22 cellular contexts compared by ENCODE assay signal in the genomic region with DNA sequence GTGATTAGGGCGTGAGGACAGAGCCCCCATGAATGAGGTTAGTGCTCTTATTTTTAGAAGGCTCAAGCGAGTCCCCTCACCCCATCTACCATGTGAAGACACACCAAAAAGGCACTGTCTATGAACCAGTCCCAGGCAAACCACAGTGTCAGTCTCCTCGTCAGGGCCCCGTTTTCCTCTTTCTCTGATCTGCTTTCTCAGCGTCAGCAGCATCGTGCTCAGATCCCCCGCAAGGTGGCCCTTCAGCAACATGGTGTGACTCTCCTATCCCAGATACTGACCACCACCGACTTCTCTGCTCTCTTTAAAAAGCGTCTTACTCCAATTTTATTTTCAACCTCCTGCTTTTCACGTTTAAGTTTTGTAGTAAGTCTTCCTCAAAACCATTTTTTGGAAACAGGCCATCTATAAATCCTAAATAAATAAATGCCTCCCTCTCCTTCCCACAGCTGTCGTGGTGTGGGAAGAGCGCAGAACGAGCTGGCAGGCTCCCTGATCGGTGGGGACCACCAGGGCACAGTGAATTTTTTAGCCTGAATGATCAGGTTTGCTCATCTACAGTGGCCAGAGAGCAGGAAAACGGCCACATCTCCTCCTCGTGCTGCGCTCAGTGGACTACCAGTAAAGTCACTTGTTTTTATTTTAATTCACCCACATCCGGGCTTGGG.
"Had no signal": no experiment of that assay in that cellular context is flagged by ENCODE, and none has a peak within 500 bp of the region (broad histone marks: within the 10 kb centered on the region; RNA-seq: fewer than 3 reads in every experiment).

No MANE protein-coding gene starts in this region.

- H3K4me3 ChIP-seq: coronary artery, esophagus squamous epithelium, heart left ventricle, left lung, ovary, psoas muscle, right atrium auricular region, thyroid gland, upper lobe of right lung had no signal

- ATAC-seq: activated CD4-positive, CD25-positive, alpha-beta regulatory T cell treated with anti-CD3 and anti-CD28 coated beads, Interleukin-2, amount 50 U/mL, for 24 hours; activated T-cell treated with anti-CD3 and anti-CD28 coated beads, Interleukin-2, amount 50 U/mL, for 72 hours; heart left ventricle; left lung; naive thymus-derived CD8-positive, alpha-beta T cell; psoas muscle; T-helper 17 cell; upper lobe of right lung had no signal

- H3K27ac ChIP-seq: coronary artery, esophagus squamous epithelium, heart left ventricle, left lung, neutrophil, ovary, psoas muscle, right atrium auricular region, thyroid gland, upper lobe of right lung had no signal

- H3K36me3 ChIP-seq: esophagus squamous epithelium, heart left ventricle, left lung, neutrophil, ovary, right atrium auricular region, thyroid gland, upper lobe of right lung had no signal

- H3K27me3 ChIP-seq: ovary, right atrium auricular region, thyroid gland, upper lobe of right lung had no signal

- H3K4me1 ChIP-seq: esophagus squamous epithelium, left lung, psoas muscle, upper lobe of right lung had no signal

- H3K9me3 ChIP-seq: esophagus squamous epithelium, heart left ventricle, left lung, neutrophil, ovary, psoas muscle, right atrium auricular region, thyroid gland, upper lobe of right lung had no signal

- DNase-seq: activated CD4-positive, alpha-beta memory T cell treated with anti-CD3 and anti-CD28 coated beads, Interleukin-2, amount 10 ng/mL, durations not matched to agents 7 days and 5 days; activated CD4-positive, alpha-beta T cell treated with anti-CD3 and anti-CD28 coated beads, Interleukin-2, amount 10 ng/mL, durations not matched to agents 24 days and 14 days; activated effector memory CD4-positive, alpha-beta T cell treated with Interleukin-2 at 50 U/mL for 16 hours; activated naive CD4-positive, alpha-beta T cell treated with anti-CD3 and anti-CD28 coated beads for 36 hours; activated T-cell treated with anti-CD3 and anti-CD28 coated beads, Interleukin-2, amount 50 U/mL, for 72 hours; amygdala; cerebellar nuclear complex; esophagus squamous epithelium; heart left ventricle; left lung; naive thymus-derived CD8-positive, alpha-beta T cell; ovary; psoas muscle; stimulated activated CD4-positive, alpha-beta T cell treated with anti-CD3 and anti-CD28 coated beads, Interleukin-1b, Interleukin-23, amount 100 ng/mL, for 48 hours; substantia nigra; T-helper 17 cell; thyroid gland; upper lobe of right lung had no signal
